In genomic region chr2:85680707-85681353, GRCh38 we compare ENCODE assay signal across 14 cellular contexts. TPM values are rescaled to one million over a fixed set of nuclear protein-coding genes. Genes with fewer than 3 reads are reported as not detected.
DNase-seq lines count a peak whose midpoint lies in the region; ATAC-seq, FAIRE-seq and TF ChIP-seq lines count a peak whose summit lies in the region.
"Had no signal": no experiment of that assay in that cellular context is flagged by ENCODE, and none has a peak within 500 bp of the region (broad histone marks: within the 10 kb centered on the region; RNA-seq: fewer than 3 reads in every experiment).

No MANE protein-coding gene starts in this region.

- H3K27ac ChIP-seq in A549: peak overlapping the region; percentile 62 to 66
- no peak overlapping the region for H3K27ac ChIP-seq in CD8-positive, alpha-beta memory T cell (ENCODE audit: low read depth, low read length)
- H3K27ac ChIP-seq: prostate gland had no signal

- H3K27ac Mint-ChIP-seq in CD8-positive, alpha-beta memory T cell: peak overlapping the region in 4 of 8 donors; percentile 34 to 82 (median 60)
- H3K27ac Mint-ChIP-seq in T-helper 17 cell: peak overlapping the region; percentile 63

- no peak for TF ChIP-seq CTCF in A549 (IDR thresholded peaks at IDR 0.05)

- H3K27me3 ChIP-seq in CD8-positive, alpha-beta memory T cell (ENCODE audit: insufficient read depth, low read length, poor library complexity, severe bottlenecking): no peaks in the 10 kb centered on the region

- H3K4me2 ChIP-seq in A549: peak overlapping the region; percentile 57

- peaks cover 9 to 16% (median 10%) of the 10 kb centered on the region in 3 donors for H3K4me1 Mint-ChIP-seq in CD8-positive, alpha-beta memory T cell
- H3K4me1 Mint-ChIP-seq in T-helper 17 cell: peaks cover 11% of the 10 kb centered on the region

- FAIRE-seq in A549 (lab: Jason Lieb, UNC): no peak
- FAIRE-seq: GM12892 had no signal

- H3K4me1 ChIP-seq in A549: peaks cover 26% of the 10 kb centered on the region
- peaks cover 7% of the 10 kb centered on the region for H3K4me1 ChIP-seq in CD8-positive, alpha-beta memory T cell (ENCODE audit: insufficient read depth, low read length)
- H3K4me1 ChIP-seq: prostate gland had no signal

- H3K9me3 Mint-ChIP-seq in CD8-positive, alpha-beta memory T cell: no peaks in the 10 kb centered on the region

- H3K4me3 Mint-ChIP-seq in CD8-positive, alpha-beta memory T cell: peak overlapping the region in 6 of 7 donors; percentile 29 to 64 (median 46)
- H3K4me3 Mint-ChIP-seq in T-helper 17 cell: no peak overlapping the region

- DNase-seq in A549 (ENCODE audit: low read depth in 1 of 2, low spot score in 1 of 2) (no peak), T-helper 17 cell (no peak), kidney tubule cell (ENCODE audit: low spot score) (peak; percentile 39)
- no peak for DNase-seq in CD8-positive, alpha-beta memory T cell
- DNase-seq: activated T-cell treated with anti-CD3 and anti-CD28 coated beads, Interleukin-2, amount 50 U/mL, for 48 hours; cerebellar nuclear complex; T-helper 9 cell had no signal

- ATAC-seq in A549 (no peak), T-helper 17 cell (no peak), HG02938 (IDR thresholded peaks at IDR 0.05; ENCODE audit: unreplicated experiment) (no peak), GM18517 (IDR thresholded peaks at IDR 0.05; ENCODE audit: unreplicated experiment) (no peak), HG03457 (IDR thresholded peaks at IDR 0.05; ENCODE audit: unreplicated experiment) (no peak), GM18520 (IDR thresholded peaks at IDR 0.05; ENCODE audit: unreplicated experiment) (no peak)

- CTCF ChIA-PET in A549 (lab: Yijun Ruan, JAX): interaction anchor here (0.6 to 10.2 kb wide), 16 partner anchors 12 to 133 kb away, joined by 3 to 228 read pairs (median 21); partner anchors contain the start of genes GNLY and SFTPB
- CTCF ChIA-PET in CD8-positive, alpha-beta memory T cell (lab: Charles Lee): interaction anchor here (1.4 kb wide), 1 partner anchor 12 kb away, joined by 3 read pairs; no protein-coding TSS in a partner anchor

- 68% methylated on average over 2 of the region's 2 CpGs for WGBS in A549 (ENCODE audit: missing lambda C conversion rate)

- no peaks in the 10 kb centered on the region for H3K36me3 Mint-ChIP-seq in CD8-positive, alpha-beta memory T cell
- H3K36me3 Mint-ChIP-seq in T-helper 17 cell (ENCODE audit: low read depth): peaks cover 3% of the 10 kb centered on the region

- TF ChIP-seq EP300 in A549 (IDR thresholded peaks at IDR 0.05): no peak

- H3K36me3 ChIP-seq in CD8-positive, alpha-beta memory T cell (ENCODE audit: insufficient read depth, low read length): no peaks in the 10 kb centered on the region
- H3K36me3 ChIP-seq: prostate gland had no signal

- peaks cover 3 to 5% of the 10 kb centered on the region in 2 donors for H3K27me3 Mint-ChIP-seq in CD8-positive, alpha-beta memory T cell
- peaks cover 16% of the 10 kb centered on the region for H3K27me3 Mint-ChIP-seq in T-helper 17 cell

- POLR2A ChIA-PET in A549 (lab: Yijun Ruan, JAX): no interaction called here
- POLR2A ChIA-PET in CD8-positive, alpha-beta memory T cell (lab: Charles Lee): no interaction called here

- TF ChIP-seq POLR2A in A549 (IDR thresholded peaks at IDR 0.05; ENCODE audit: low read length): no peak

- no peak for TF ChIP-seq RAD21 in A549 (conservative IDR thresholded peaks at IDR 0.05 in 1 of 2, IDR thresholded peaks at IDR 0.05 in 1 of 2)

- H3K4me3 ChIP-seq in A549: no peak overlapping the region
- H3K4me3 ChIP-seq in CD8-positive, alpha-beta memory T cell (ENCODE audit: low read length): no peak overlapping the region
- H3K4me3 ChIP-seq: prostate gland had no signal

- H3K9me3 ChIP-seq in A549 (no peaks in the 10 kb centered on the region), T-helper 17 cell (ENCODE audit: control insufficient read depth, low read length, poor library complexity, severe bottlenecking) (no peaks in the 10 kb centered on the region)
- H3K9me3 ChIP-seq in CD8-positive, alpha-beta memory T cell (ENCODE audit: low read length): no peaks in the 10 kb centered on the region
- H3K9me3 ChIP-seq: prostate gland had no signal

TF ChIP-seq in A549, 52 proteins besides CTCF, POLR2A, EP300 and RAD21:
- TF ChIP-seq ZFP36 (IDR thresholded peaks at IDR 0.05; ENCODE audit: borderline replicate concordance, partially characterized antibody) (no peak), CBX8 (IDR thresholded peaks at IDR 0.05) (no peak), ZNF302 (CRISPR knock-in tag; IDR thresholded peaks at IDR 0.05) (no peak), BHLHE40 (IDR thresholded peaks at IDR 0.05; ENCODE audit: low read depth, low read length) (no peak), MAZ (IDR thresholded peaks at IDR 0.05; ENCODE audit: borderline replicate concordance, low read depth, low read length) (no peak), RCOR1 (IDR thresholded peaks at IDR 0.05; ENCODE audit: low read depth, low read length) (no peak), ZSCAN20 (CRISPR knock-in tag; IDR thresholded peaks at IDR 0.05) (no peak), MAFK (IDR thresholded peaks at IDR 0.05; ENCODE audit: partially characterized antibody) (no peak), ELK1 (IDR thresholded peaks at IDR 0.05; ENCODE audit: low read depth, low read length) (no peak), BCL3 (IDR thresholded peaks at IDR 0.05) (no peak), CBX2 (IDR thresholded peaks at IDR 0.05; ENCODE audit: borderline replicate concordance, low read depth) (no peak), NPAS2 (CRISPR knock-in tag; IDR thresholded peaks at IDR 0.05; ENCODE audit: borderline replicate concordance) (no peak)
TF ChIP-seq in A549: peak in this region for 0.

RNA-seq across cellular contexts. Expression of gene SFTPB, which starts 12.8 kb away (rescaled TPM):
- polyA plus RNA-seq in A549 (2011; rRNA removed) (not detected in 2 replicates), A549 (2017; fragmentation: RNase III; extraction: RNeasy Plus Mini Kit Qiagen cat#74134 plus additional on column Dnase treatment) (0.08 TPM in 1 of 3 replicates, not detected in the others)
- polyA plus RNA-seq in A549 (2012; cell fraction: cytosol; rRNA removed): 0.01 TPM in 1 of 2 replicates, not detected in the other
- not detected in 2 replicates for polyA plus RNA-seq in A549 (2012; cell fraction: nucleus; rRNA removed)
- not detected in 2 replicates for polyA minus RNA-seq in A549 (2011; rRNA and poly(A)+ RNA removed)
- not detected for total RNA-seq in CD8-positive, alpha-beta memory T cell
- polyA plus RNA-seq in CD8-positive, alpha-beta memory T cell: not detected
- not detected for total RNA-seq in T-helper 17 cell
- total RNA-seq: fibroblast of villous mesenchyme had no signal

RNA-seq across cellular contexts. Expression of gene GNLY, which starts 13.3 kb away (rescaled TPM):
- polyA plus RNA-seq in A549 (2011; rRNA removed): not detected in 2 replicates
- polyA plus RNA-seq in A549 (2012; cell fraction: cytosol; rRNA removed): not detected in 2 replicates
- polyA plus RNA-seq in A549 (2012; cell fraction: nucleus; rRNA removed): 0.12 and 0.15 TPM in 2 replicates
- polyA plus RNA-seq in A549 (2017; fragmentation: RNase III; extraction: RNeasy Plus Mini Kit Qiagen cat#74134 plus additional on column Dnase treatment): not detected in 3 replicates
- polyA minus RNA-seq in A549 (2011; rRNA and poly(A)+ RNA removed): not detected in 2 replicates
- 1 to 10 TPM; 7.7 to 9.0 TPM for total RNA-seq in CD8-positive, alpha-beta memory T cell
- polyA plus RNA-seq in CD8-positive, alpha-beta memory T cell: 953 TPM
- 10 to 100 TPM in 1 of 2 donors, 1 to 10 TPM in 1; 9.9 to 14.8 TPM for total RNA-seq in T-helper 17 cell
- total RNA-seq: fibroblast of villous mesenchyme had no signal
